In the genomic region with DNA sequence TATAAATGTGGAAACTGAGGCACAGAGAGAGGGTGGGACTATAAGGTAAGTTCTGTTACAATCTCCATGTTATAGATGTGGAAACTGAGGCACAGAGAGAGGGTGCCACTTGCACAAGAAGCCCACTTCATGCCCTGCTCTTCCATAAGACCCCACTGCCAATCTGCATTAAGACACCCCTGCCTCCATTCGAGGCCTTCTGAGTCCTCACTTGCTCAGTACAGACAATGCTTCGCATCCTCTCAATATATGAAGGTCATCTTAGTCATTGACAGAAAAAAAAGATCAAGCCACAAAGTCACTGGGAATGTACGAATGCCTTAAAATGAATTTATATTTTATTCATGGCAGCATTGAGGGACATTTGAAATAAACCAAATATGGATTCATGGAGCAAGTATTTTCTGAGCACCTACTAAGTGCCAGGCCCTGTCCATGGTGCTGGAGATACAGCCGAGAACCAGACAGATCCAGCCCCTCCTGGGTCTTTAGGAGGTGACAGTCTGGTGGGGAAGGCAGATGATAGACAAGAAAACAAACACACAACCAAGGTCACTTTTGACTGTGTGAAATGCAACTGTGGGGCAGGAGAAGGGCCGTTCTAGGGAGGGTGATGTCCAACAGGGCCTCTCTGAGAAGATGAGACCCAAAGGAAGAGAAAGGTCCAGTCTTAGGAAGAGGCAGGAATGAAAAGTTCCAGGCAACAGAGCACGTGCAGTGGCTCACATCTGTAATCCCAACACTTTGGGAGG, we compare ENCODE assay signal across 1 cellular context.
TF ChIP-seq lines count a peak whose summit lies in the region.

No MANE protein-coding gene starts in this region.

TF ChIP-seq in K562, 482 proteins besides CTCF, POLR2A, EP300 and RAD21 (continued from another document):
- TF ChIP-seq TCF7L2 (IDR thresholded peaks at IDR 0.05; ENCODE audit: low read depth, low read length): no peak
- no peak for TF ChIP-seq ELF2 (CRISPR knock-in tag; IDR thresholded peaks at IDR 0.05)
- TF ChIP-seq MIER1 (IDR thresholded peaks at IDR 0.05; ENCODE audit: low read depth): peak; percentile 88
- TF ChIP-seq HMG20A (CRISPR knock-in tag; conservative IDR thresholded peaks at IDR 0.05): no peak
- no peak for TF ChIP-seq SRSF9 (IDR thresholded peaks at IDR 0.05; ENCODE audit: borderline replicate concordance, low read depth, low read length)
- 0 out of 2 replicates have a peak, but pooled peaks have one; percentile 45 for TF ChIP-seq FOXK1 (CRISPR knock-in tag; IDR thresholded peaks at IDR 0.05; ENCODE audit: borderline replicate concordance)
- no peak for TF ChIP-seq SMAD1 (IDR thresholded peaks at IDR 0.05; ENCODE audit: low read depth, low read length, partially characterized antibody)
- TF ChIP-seq EHMT2 (IDR thresholded peaks at IDR 0.05): peak; percentile 90
- no peak for TF ChIP-seq ZNF696 (CRISPR knock-in tag; conservative IDR thresholded peaks at IDR 0.05)
- TF ChIP-seq, protein P1, sequence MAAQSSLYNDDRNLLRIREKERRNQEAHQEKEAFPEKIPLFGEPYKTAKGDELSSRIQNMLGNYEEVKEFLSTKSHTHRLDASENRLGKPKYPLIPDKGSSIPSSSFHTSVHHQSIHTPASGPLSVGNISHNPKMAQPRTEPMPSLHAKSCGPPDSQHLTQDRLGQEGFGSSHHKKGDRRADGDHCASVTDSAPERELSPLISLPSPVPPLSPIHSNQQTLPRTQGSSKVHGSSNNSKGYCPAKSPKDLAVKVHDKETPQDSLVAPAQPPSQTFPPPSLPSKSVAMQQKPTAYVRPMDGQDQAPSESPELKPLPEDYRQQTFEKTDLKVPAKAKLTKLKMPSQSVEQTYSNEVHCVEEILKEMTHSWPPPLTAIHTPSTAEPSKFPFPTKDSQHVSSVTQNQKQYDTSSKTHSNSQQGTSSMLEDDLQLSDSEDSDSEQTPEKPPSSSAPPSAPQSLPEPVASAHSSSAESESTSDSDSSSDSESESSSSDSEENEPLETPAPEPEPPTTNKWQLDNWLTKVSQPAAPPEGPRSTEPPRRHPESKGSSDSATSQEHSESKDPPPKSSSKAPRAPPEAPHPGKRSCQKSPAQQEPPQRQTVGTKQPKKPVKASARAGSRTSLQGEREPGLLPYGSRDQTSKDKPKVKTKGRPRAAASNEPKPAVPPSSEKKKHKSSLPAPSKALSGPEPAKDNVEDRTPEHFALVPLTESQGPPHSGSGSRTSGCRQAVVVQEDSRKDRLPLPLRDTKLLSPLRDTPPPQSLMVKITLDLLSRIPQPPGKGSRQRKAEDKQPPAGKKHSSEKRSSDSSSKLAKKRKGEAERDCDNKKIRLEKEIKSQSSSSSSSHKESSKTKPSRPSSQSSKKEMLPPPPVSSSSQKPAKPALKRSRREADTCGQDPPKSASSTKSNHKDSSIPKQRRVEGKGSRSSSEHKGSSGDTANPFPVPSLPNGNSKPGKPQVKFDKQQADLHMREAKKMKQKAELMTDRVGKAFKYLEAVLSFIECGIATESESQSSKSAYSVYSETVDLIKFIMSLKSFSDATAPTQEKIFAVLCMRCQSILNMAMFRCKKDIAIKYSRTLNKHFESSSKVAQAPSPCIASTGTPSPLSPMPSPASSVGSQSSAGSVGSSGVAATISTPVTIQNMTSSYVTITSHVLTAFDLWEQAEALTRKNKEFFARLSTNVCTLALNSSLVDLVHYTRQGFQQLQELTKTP (IDR thresholded peaks at IDR 0.05; ENCODE audit: low read depth in 1 of 2, partially characterized antibody in 2 of 2): peak in 1 of 2 experiments; percentile 64
- TF ChIP-seq PRMT5 (CRISPR knock-in tag; IDR thresholded peaks at IDR 0.05): 0 out of 2 replicates have a peak, but pooled peaks have one; percentile 62
